Comparison of ENCODE assay signal across 8 cellular contexts in genomic region chr11:59615637-59616395, GRCh38. TPM values are rescaled to one million over a fixed set of nuclear protein-coding genes. Genes with fewer than 3 reads are reported as not detected.
DNase-seq lines count a peak whose midpoint lies in the region; ATAC-seq and TF ChIP-seq lines count a peak whose summit lies in the region.

Gene OSBP, minus strand, starts transcription at chr11:59615774. Its CDS starts 110 bp downstream, at chr11:59615664.

- H3K27ac Mint-ChIP-seq in activated naive CD8-positive, alpha-beta T cell: peak within 1 kb of the TSS; percentile 95

- H3K27ac ChIP-seq in temporal lobe (ENCODE audit: low read depth, low read length): peak within 1 kb of the TSS; percentile 31

- no peak for TF ChIP-seq CTCF in GM10266 (IDR thresholded peaks at IDR 0.05; ENCODE audit: control insufficient read depth, insufficient read depth, low read depth, missing control alignments)

- no peaks in the 10 kb centered on the region for H3K9me3 Mint-ChIP-seq in activated naive CD8-positive, alpha-beta T cell (ENCODE audit: low read depth)

- H3K36me3 Mint-ChIP-seq in activated naive CD8-positive, alpha-beta T cell: peaks cover 2% of the 10 kb centered on the region

- H3K4me1 Mint-ChIP-seq in activated naive CD8-positive, alpha-beta T cell (ENCODE audit: low read depth): peaks cover 47% of the 10 kb centered on the region

- no peaks in the 10 kb centered on the region for H3K27me3 Mint-ChIP-seq in activated naive CD8-positive, alpha-beta T cell

- ATAC-seq in HG02623 (IDR thresholded peaks at IDR 0.05; ENCODE audit: unreplicated experiment): peak; percentile 87

- DNase-seq in GM10266 (ENCODE audit: extremely low spot score): peak; percentile 99
- DNase-seq in NCI-H1105 (lab: John Stamatoyannopoulos, UW): peak; percentile 98
- DNase-seq in SKM-1 treated with dmso at 0.1 percent for 144 hours (lab: John Stamatoyannopoulos, UW; ENCODE audit: unreplicated experiment): peak; percentile 100
- peak; percentile 100 for DNase-seq in glomerular endothelial cell (ENCODE audit: extremely low read depth, low read depth, low spot score)
- peak; percentile 100 for DNase-seq in occipital lobe (lab: John Stamatoyannopoulos, UW)

- H3K4me3 Mint-ChIP-seq in activated naive CD8-positive, alpha-beta T cell: peak within 1 kb of the TSS; percentile 96

RNA-seq across cellular contexts. Expression of gene OSBP, which starts in this region (rescaled TPM):
- total RNA-seq in glomerular endothelial cell: 26.7 and 33.3 TPM in 2 replicates
- 30.6 TPM for total RNA-seq in occipital lobe
- total RNA-seq in temporal lobe: 34.9 TPM

Comparison
In these comparisons a context has a peak if more than half of its experiments do, and no peak if none do; other contexts are left out.
1. Peak in every context shown above with its lines: DNase-seq, ATAC-seq and H3K27ac ChIP-seq.